ENCODE assay signal across 17 cellular contexts in the genomic region with DNA sequence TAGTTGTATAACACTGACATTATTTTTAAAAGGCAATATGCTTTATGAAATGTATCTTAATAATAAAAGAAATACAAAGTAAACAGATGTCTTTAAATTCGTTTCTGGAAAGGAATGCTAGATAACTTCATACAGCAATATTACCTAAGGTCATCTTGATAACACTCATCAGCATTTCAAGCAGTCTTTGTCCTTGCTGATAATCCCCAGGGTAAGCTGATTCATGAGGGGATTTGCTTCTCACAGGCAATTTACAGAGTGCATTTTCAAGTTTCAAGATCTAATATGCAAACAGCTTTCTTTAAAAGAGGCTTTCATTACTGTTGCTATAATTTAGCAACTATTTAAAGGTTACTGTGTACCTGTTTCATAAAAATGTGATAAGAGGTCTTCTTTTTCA.
DNase-seq lines count a peak whose midpoint lies in the region; FAIRE-seq and TF ChIP-seq lines count a peak whose summit lies in the region.
"Had no signal": no experiment of that assay in that cellular context is flagged by ENCODE, and none has a peak within 500 bp of the region (broad histone marks: within the 10 kb centered on the region; RNA-seq: fewer than 3 reads in every experiment).

No MANE protein-coding gene starts in this region.

- H3K27me3 ChIP-seq in Karpas-422 (ENCODE audit: low read length) (no peaks in the 10 kb centered on the region), hepatocyte (no peaks in the 10 kb centered on the region)
- H3K27me3 ChIP-seq: SJCRH30 had no signal

- H3K36me3 ChIP-seq in Karpas-422 (ENCODE audit: insufficient read depth, low read length) (peaks cover 5% of the 10 kb centered on the region; the same call in 1 of the 2 replicates), hepatocyte (replicated peaks; ENCODE audit: insufficient read depth, low read depth) (no peaks in the 10 kb centered on the region)

- H3K9me3 ChIP-seq in Karpas-422 (ENCODE audit: low read length), result no peaks in the 10 kb centered on the region
- H3K9me3 ChIP-seq in hepatocyte (ENCODE audit: low read depth), result no peaks in the 10 kb centered on the region
- H3K9me3 ChIP-seq: SJCRH30 had no signal

- H3K27ac ChIP-seq in Karpas-422 (ENCODE audit: low read length) (no peak overlapping the region), hepatocyte (peak overlapping the region; percentile 41)
- H3K27ac ChIP-seq: SJCRH30 had no signal

- H3K4me3 ChIP-seq in Karpas-422 (ENCODE audit: low read length) (no peak overlapping the region), hepatocyte (no peak overlapping the region)
- H3K4me3 ChIP-seq: SJCRH30 had no signal

- FAIRE-seq in TTC549 (lab: Jason Lieb, UNC), result peak; percentile 55

- no peak overlapping the region for H2AFZ ChIP-seq in Karpas-422 (ENCODE audit: low read length)
- no peak overlapping the region for H2AFZ ChIP-seq in hepatocyte

- no peak for TF ChIP-seq CTCF in hepatocyte (IDR thresholded peaks at IDR 0.05; ENCODE audit: poor library complexity)

- H3K9ac ChIP-seq in Karpas-422 (ENCODE audit: low read length), result no peak overlapping the region

- no peaks in the 10 kb centered on the region for H4K20me1 ChIP-seq in Karpas-422 (ENCODE audit: insufficient read depth, low read depth, low read length)
- no peaks in the 10 kb centered on the region for H4K20me1 ChIP-seq in hepatocyte (ENCODE audit: insufficient read depth, poor library complexity, severe bottlenecking)

- DNase-seq in Karpas-422 (no peak), hepatocyte (ENCODE audit: low spot score) (no peak), superior temporal gyrus (ENCODE audit: extremely low spot score) (peak; percentile 14), iPS-NIHi7 (ENCODE audit: extremely low spot score) (no peak), HuH-7.5 (ENCODE audit: low spot score) (no peak), NCI-H345 (lab: John Stamatoyannopoulos, UW) (no peak)
- DNase-seq: ACHN, AML-193, GOT3, KBM-7, NCI-H1417 treated with DMSO at 0.1 percent for 48 hours, NCI-H1930, NCI-H2171, NCI-H446 treated with DMSO at 0.1 percent for 48 hours, PC-3, SJCRH30 had no signal

- H3K4me2 ChIP-seq in Karpas-422 (ENCODE audit: low read depth, low read length, poor library complexity, severe bottlenecking) (peak overlapping the region; percentile 3), hepatocyte (no peak overlapping the region)

- H3K79me2 ChIP-seq in Karpas-422 (ENCODE audit: low read length) (no peaks in the 10 kb centered on the region), hepatocyte (no peaks in the 10 kb centered on the region)

- 0% methylated on average over 1 of the region's 1 CpG for WGBS in hepatocyte (ENCODE audit: low lambda C conversion rate, missing lambda C conversion rate)

- H3K9me2 ChIP-seq in Karpas-422 (replicated peaks; ENCODE audit: insufficient read depth, low read length) (no peaks in the 10 kb centered on the region), hepatocyte (replicated peaks; ENCODE audit: insufficient read depth) (no peaks in the 10 kb centered on the region)

- H3K4me1 ChIP-seq in Karpas-422 (ENCODE audit: low read length), result peaks cover 18% of the 10 kb centered on the region
- H3K4me1 ChIP-seq in hepatocyte (ENCODE audit: insufficient read depth), result peaks cover 30% of the 10 kb centered on the region
